ENCODE assay signal across 24 cellular contexts in the genomic region with DNA sequence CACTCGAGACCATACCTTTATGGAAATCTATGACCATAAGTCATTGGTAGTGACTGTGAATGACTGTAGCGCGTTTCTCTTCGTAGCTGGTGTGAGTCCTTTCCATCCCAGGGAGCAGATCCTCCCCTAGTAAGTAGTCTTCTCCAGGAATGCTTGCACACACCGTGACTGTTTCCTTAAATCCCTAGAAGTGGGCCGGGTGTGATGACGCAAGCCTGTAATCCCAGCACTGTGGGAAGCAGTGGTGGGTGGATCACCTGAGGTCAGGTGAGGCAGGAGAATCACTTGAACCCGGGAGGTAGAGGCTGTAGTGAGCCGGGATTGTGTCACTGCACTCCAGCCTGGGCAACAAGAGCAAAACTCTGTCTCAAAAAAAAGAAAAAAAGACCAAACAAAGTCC.
"Had no signal": no experiment of that assay in that cellular context is flagged by ENCODE, and none has a peak within 500 bp of the region (broad histone marks: within the 10 kb centered on the region; RNA-seq: fewer than 3 reads in every experiment).

No MANE protein-coding gene starts in this region.

- H3K9me3 Mint-ChIP-seq: effector memory CD8-positive, alpha-beta T cell; natural killer cell treated with Interleukin-12 subunit alpha and Interleukin-12 subunit beta and Interleukin-15 and Interleukin-18, amount 100 ng/mL, for 72 hours; stimulated activated naive CD8-positive, alpha-beta T cell treated with anti-CD3 and anti-CD28 coated beads, Interleukin-15, amount 100 ng/mL, for 72 hours had no signal

- ATAC-seq: effector memory CD8-positive, alpha-beta T cell; left lobe of liver; mucosa of descending colon; natural killer cell treated with Interleukin-12 subunit alpha and Interleukin-12 subunit beta and Interleukin-15 and Interleukin-18, amount 100 ng/mL, for 72 hours; psoas muscle; stimulated activated naive CD8-positive, alpha-beta T cell treated with anti-CD3 and anti-CD28 coated beads, Interleukin-15, amount 100 ng/mL, for 72 hours had no signal

- H3K36me3 Mint-ChIP-seq: natural killer cell treated with Interleukin-12 subunit alpha and Interleukin-12 subunit beta and Interleukin-15 and Interleukin-18, amount 100 ng/mL, for 72 hours had no signal

- FAIRE-seq: endometrium, frontal cortex, kidney had no signal

- H3K36me3 ChIP-seq: neural progenitor cell, ovary had no signal

- H3K27ac ChIP-seq: neural progenitor cell, ovary, psoas muscle, suprapubic skin had no signal

- H3K4me3 Mint-ChIP-seq: effector memory CD8-positive, alpha-beta T cell; natural killer cell treated with Interleukin-12 subunit alpha and Interleukin-12 subunit beta and Interleukin-15 and Interleukin-18, amount 100 ng/mL, for 72 hours; neural progenitor cell; stimulated activated naive CD8-positive, alpha-beta T cell treated with anti-CD3 and anti-CD28 coated beads, Interleukin-15, amount 100 ng/mL, for 72 hours had no signal

- H2AFZ ChIP-seq: neural progenitor cell had no signal

- H3K27ac Mint-ChIP-seq: effector memory CD8-positive, alpha-beta T cell; naive B cell; natural killer cell treated with Interleukin-12 subunit alpha and Interleukin-12 subunit beta and Interleukin-15 and Interleukin-18, amount 100 ng/mL, for 72 hours; neural progenitor cell; stimulated activated naive CD8-positive, alpha-beta T cell treated with anti-CD3 and anti-CD28 coated beads, Interleukin-15, amount 100 ng/mL, for 72 hours had no signal

- H3K27me3 ChIP-seq: neural progenitor cell, ovary, suprapubic skin, transverse colon had no signal

- H3K4me2 ChIP-seq: neural progenitor cell, smooth muscle cell had no signal

- DNase-seq: cerebellar nuclear complex; cortex of kidney; effector memory CD8-positive, alpha-beta T cell; kidney; lower lobe of right lung; naive B cell; occipital lobe; ovary; stimulated activated CD4-positive, alpha-beta T cell treated with anti-CD3 and anti-CD28 coated beads, Interleukin-12 subunit alpha, Interleukin-12 subunit beta, amount 100 ng/mL, for 4 hours; stimulated activated CD4-positive, alpha-beta T cell treated with anti-CD3 and anti-CD28 coated beads, Interleukin-1b, Interleukin-23, amount 100 ng/mL, for 48 hours; stimulated activated CD4-positive, alpha-beta T cell treated with anti-CD3 and anti-CD28 coated beads, Interleukin-4, amount 100 ng/mL, for 1 hour; stimulated activated CD8-positive, alpha-beta memory T cell treated with anti-CD3 and anti-CD28 coated beads, Interleukin-4, amount 100 ng/mL, for 48 hours; stimulated activated naive CD4-positive, alpha-beta T cell; stimulated activated naive CD8-positive, alpha-beta T cell treated with anti-CD3 and anti-CD28 coated beads, Interleukin-15, amount 100 ng/mL, for 72 hours; transverse colon had no signal

- H3K9ac ChIP-seq: neural progenitor cell had no signal

- H3K9me3 ChIP-seq: lower lobe of right lung, mucosa of descending colon, ovary, psoas muscle, suprapubic skin, transverse colon had no signal

- H3K4me1 ChIP-seq: psoas muscle, transverse colon had no signal

- H3K4me3 ChIP-seq: lower lobe of right lung, mucosa of descending colon, neural progenitor cell, ovary, psoas muscle, smooth muscle cell, suprapubic skin, transverse colon had no signal
